23 cellular contexts compared by ENCODE assay signal in genomic region chr11:61480261-61480660, GRCh38. TPM values are rescaled to one million over a fixed set of nuclear protein-coding genes. Genes with fewer than 3 reads are reported as not detected.
"Had no signal": no experiment of that assay in that cellular context is flagged by ENCODE, and none has a peak within 500 bp of the region (broad histone marks: within the 10 kb centered on the region; RNA-seq: fewer than 3 reads in every experiment).

No MANE protein-coding gene starts in this region.

- ATAC-seq: foreskin keratinocyte; stimulated activated naive B cell treated with anti-CD40 and anti-IgM and Interleukin-4, amounts not matched to agents 10 μg/mL and 1 μg/mL and 100 μg/mL, for 72 hours had no signal

- H3K36me3 Mint-ChIP-seq: activated CD4-positive, alpha-beta memory T cell treated with anti-CD3 and anti-CD28 coated beads for 36 hours; activated naive CD8-positive, alpha-beta T cell; stimulated activated naive B cell treated with anti-CD40 and anti-IgM and Interleukin-4, amounts not matched to agents 10 μg/mL and 1 μg/mL and 100 μg/mL, for 72 hours had no signal

- H3K27ac Mint-ChIP-seq: activated CD4-positive, alpha-beta memory T cell treated with anti-CD3 and anti-CD28 coated beads for 36 hours; activated CD4-positive, alpha-beta T cell treated with anti-CD3 and anti-CD28 coated beads, Interleukin-2, amount 10 ng/mL, durations not matched to agents 24 days and 14 days; activated naive CD8-positive, alpha-beta T cell; activated T-cell treated with anti-CD3 and anti-CD28 coated beads, Interleukin-2, amount 50 U/mL, for 24 hours; activated T-helper 2 cell treated with anti-CD3 and anti-CD28 coated beads, Interferon-gamma antibody, Interleukin-2, Interleukin-4, amounts not matched to agents 10 μg/mL and 5 μg/mL and 100 μg/mL, durations not matched to agents 14 hours and 24 hours and 36 hours; dendritic cell treated with granulocyte-macrophage colony-stimulating factor and Interleukin-4, amounts not matched to agents 40 ng/mL and 50 ng/mL, for 4 days; stimulated activated naive B cell treated with anti-CD40 and anti-IgM and Interleukin-4, amounts not matched to agents 10 μg/mL and 1 μg/mL and 100 μg/mL, for 72 hours had no signal

- H3K9me3 Mint-ChIP-seq: activated CD4-positive, alpha-beta memory T cell treated with anti-CD3 and anti-CD28 coated beads for 36 hours; activated CD4-positive, alpha-beta T cell treated with anti-CD3 and anti-CD28 coated beads, Interleukin-2, amount 10 ng/mL, durations not matched to agents 24 days and 14 days; activated T-cell treated with anti-CD3 and anti-CD28 coated beads, Interleukin-2, amount 50 U/mL, for 24 hours; activated T-helper 2 cell treated with anti-CD3 and anti-CD28 coated beads, Interferon-gamma antibody, Interleukin-2, Interleukin-4, amounts not matched to agents 10 μg/mL and 5 μg/mL and 100 μg/mL, durations not matched to agents 14 hours and 24 hours and 36 hours; central memory CD8-positive, alpha-beta T cell; dendritic cell treated with granulocyte-macrophage colony-stimulating factor and Interleukin-4, amounts not matched to agents 40 ng/mL and 50 ng/mL, for 4 days; endodermal cell; nephron; stimulated activated naive B cell treated with anti-CD40 and anti-IgM and Interleukin-4, amounts not matched to agents 10 μg/mL and 1 μg/mL and 100 μg/mL, for 72 hours had no signal

- H3K4me3 Mint-ChIP-seq: activated CD4-positive, alpha-beta memory T cell treated with anti-CD3 and anti-CD28 coated beads for 36 hours; activated CD4-positive, alpha-beta T cell treated with anti-CD3 and anti-CD28 coated beads, Interleukin-2, amount 10 ng/mL, durations not matched to agents 24 days and 14 days; activated naive CD8-positive, alpha-beta T cell; activated T-cell treated with anti-CD3 and anti-CD28 coated beads, Interleukin-2, amount 50 U/mL, for 24 hours; central memory CD8-positive, alpha-beta T cell; dendritic cell treated with granulocyte-macrophage colony-stimulating factor and Interleukin-4, amounts not matched to agents 40 ng/mL and 50 ng/mL, for 4 days; endodermal cell; nephron; stimulated activated naive B cell treated with anti-CD40 and anti-IgM and Interleukin-4, amounts not matched to agents 10 μg/mL and 1 μg/mL and 100 μg/mL, for 72 hours had no signal

- DNase-seq: activated CD4-positive, alpha-beta memory T cell treated with anti-CD3 and anti-CD28 coated beads for 36 hours; activated CD4-positive, alpha-beta T cell treated with anti-CD3 and anti-CD28 coated beads, Interleukin-2, amount 10 ng/mL, durations not matched to agents 24 days and 14 days; activated CD4-positive, CD25-positive, alpha-beta regulatory T cell treated with anti-CD3 and anti-CD28 coated beads, Interleukin-2, amount 50 U/mL, for 72 hours; activated CD8-positive, alpha-beta memory T cell treated with anti-CD3 and anti-CD28 coated beads, Interleukin-2, amount 50 U/mL, for 48 hours; activated naive CD4-positive, alpha-beta T cell treated with Interleukin-2 at 50 U/mL for 16 hours; activated T-cell treated with anti-CD3 and anti-CD28 coated beads, Interleukin-2, amount 50 U/mL, for 24 hours; foreskin keratinocyte; left cardiac atrium; mammary epithelial cell; pancreas; sigmoid colon; small intestine; stimulated activated CD4-positive, alpha-beta T cell treated with anti-CD3 and anti-CD28 coated beads, Interleukin-2, amount 100 ng/mL, for 24 hours; stimulated activated naive B cell treated with anti-CD40 and anti-IgM and Interleukin-4, amounts not matched to agents 10 μg/mL and 1 μg/mL and 100 μg/mL, for 72 hours; stomach; T-helper 9 cell had no signal

- H3K27me3 Mint-ChIP-seq: activated CD4-positive, alpha-beta T cell treated with anti-CD3 and anti-CD28 coated beads, Interleukin-2, amount 10 ng/mL, durations not matched to agents 24 days and 14 days had no signal

RNA-seq across cellular contexts. Expression of gene LRRC10B, which starts 28.3 kb away (rescaled TPM):
- total RNA-seq: activated CD4-positive, alpha-beta memory T cell treated with anti-CD3 and anti-CD28 coated beads for 36 hours; foreskin keratinocyte; T-helper 1 cell treated with Interleukin-12 subunit alpha and Interleukin-12 subunit beta and Interleukin-4 antibody, amounts not matched to agents 30 ng/mL and 1 ng/mL, for 36 hours had no signal
